In the genomic region with DNA sequence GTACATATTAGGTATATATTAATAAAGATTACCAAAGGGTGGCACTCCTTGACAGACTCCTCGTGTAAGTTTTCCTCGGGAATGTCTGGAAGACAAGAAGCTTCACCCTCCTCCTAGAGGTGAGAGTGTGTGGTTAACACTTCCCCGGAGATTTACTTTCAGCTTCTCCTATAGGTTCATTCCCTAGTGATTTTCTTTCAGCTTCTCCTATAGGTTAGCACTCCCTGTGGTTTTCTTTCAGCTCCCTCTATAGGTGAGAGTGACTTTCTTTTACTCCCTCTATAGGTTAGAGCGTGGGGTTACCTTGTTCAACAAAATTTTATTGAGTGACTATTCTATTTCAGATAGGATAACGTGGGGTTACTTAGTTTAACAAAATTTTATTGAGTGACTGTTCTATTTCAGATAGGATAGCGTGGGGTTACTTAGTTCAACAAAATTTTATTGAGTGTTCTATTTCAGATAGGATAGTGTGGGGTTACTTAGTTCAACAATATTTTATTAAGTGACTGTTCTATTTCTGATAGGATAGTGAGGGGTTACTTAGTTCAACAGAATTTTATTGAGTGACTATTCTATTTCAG, we compare ENCODE assay signal across 8 cellular contexts. TPM values are rescaled to one million over a fixed set of nuclear protein-coding genes. Genes with fewer than 3 reads are reported as not detected.
DNase-seq lines count a peak whose midpoint lies in the region; ATAC-seq and TF ChIP-seq lines count a peak whose summit lies in the region.

No MANE protein-coding gene starts in this region.

- H3K4me2 ChIP-seq in hepatocyte, result no peak overlapping the region

- H3K4me3 ChIP-seq in hepatocyte (no peak overlapping the region), coronary artery (no peak overlapping the region)

- H3K4me1 ChIP-seq in hepatocyte (ENCODE audit: insufficient read depth), result no peaks in the 10 kb centered on the region

- H3K9me2 ChIP-seq in hepatocyte (replicated peaks; ENCODE audit: insufficient read depth), result no peaks in the 10 kb centered on the region

- peak; percentile 63 to 68 for ATAC-seq in activated CD4-positive, CD25-positive, alpha-beta regulatory T cell treated with anti-CD3 and anti-CD28 coated beads, Interleukin-2, amount 50 U/mL, for 24 hours
- ATAC-seq in HG03175 (IDR thresholded peaks at IDR 0.05; ENCODE audit: unreplicated experiment), result peak; percentile 70

- H3K79me2 ChIP-seq in hepatocyte, result no peaks in the 10 kb centered on the region

- H3K27ac ChIP-seq in hepatocyte (no peak overlapping the region), coronary artery (no peak overlapping the region)

- 56% methylated on average over 6 of the region's 6 CpGs for WGBS in hepatocyte (ENCODE audit: low lambda C conversion rate, missing lambda C conversion rate)

- H2AFZ ChIP-seq in hepatocyte, result no peak overlapping the region

- H3K27me3 ChIP-seq in hepatocyte, result no peaks in the 10 kb centered on the region

- DNase-seq in activated CD4-positive, CD25-positive, alpha-beta regulatory T cell (lab: John Stamatoyannopoulos, UW), result no peak
- DNase-seq in RPMI8226 (peak; percentile 25), hepatocyte (ENCODE audit: low spot score) (no peak), UCSD-AML1 (lab: John Stamatoyannopoulos, UW; ENCODE audit: unreplicated experiment) (no peak), coronary artery (ENCODE audit: low spot score) (no peak), GM19240 (ENCODE audit: insufficient read length, low spot score) (no peak)

- H3K9me3 ChIP-seq in hepatocyte (ENCODE audit: low read depth), result no peaks in the 10 kb centered on the region

- H3K36me3 ChIP-seq in hepatocyte (replicated peaks; ENCODE audit: insufficient read depth, low read depth), result no peaks in the 10 kb centered on the region

- no peaks in the 10 kb centered on the region for H4K20me1 ChIP-seq in hepatocyte (ENCODE audit: insufficient read depth, poor library complexity, severe bottlenecking)

- peak; percentile 20 for TF ChIP-seq CTCF in hepatocyte (IDR thresholded peaks at IDR 0.05; ENCODE audit: poor library complexity)
- TF ChIP-seq CTCF in coronary artery (IDR thresholded peaks at IDR 0.05), result no peak

RNA-seq across cellular contexts. Expression of a gene that starts 32.7 kb away (rescaled TPM):
- 11.2 and 12.0 TPM in 2 replicates for total RNA-seq in hepatocyte
- polyA plus RNA-seq in hepatocyte, result 9.0 and 12.5 TPM in 2 replicates
